Comparison of ENCODE assay signal across 24 cellular contexts in genomic region chr17:39186481-39187002, GRCh38. TPM values are rescaled to one million over a fixed set of nuclear protein-coding genes. Genes with fewer than 3 reads are reported as not detected.
"Had no signal": no experiment of that assay in that cellular context is flagged by ENCODE, and none has a peak within 500 bp of the region (broad histone marks: within the 10 kb centered on the region; RNA-seq: fewer than 3 reads in every experiment).

No MANE protein-coding gene starts in this region.

- H3K4me1 ChIP-seq: left ventricle myocardium inferior, prostate gland, tibial nerve, uterus had no signal

- H3K27ac Mint-ChIP-seq: activated naive CD8-positive, alpha-beta T cell treated with anti-CD3 and anti-CD28 coated beads for 36 hours; activated T-helper 17 cell treated with anti-CD3 and anti-CD28 coated beads, Interleukin-2, amount 50 U/mL, for 72 hours; WTC11 had no signal

- H3K36me3 ChIP-seq: prostate gland, uterus had no signal

- DNase-seq: activated CD4-positive, alpha-beta memory T cell treated with anti-CD3 and anti-CD28 coated beads, Interleukin-2, amount 10 ng/mL, durations not matched to agents 7 days and 5 days; activated CD4-positive, alpha-beta T cell treated with anti-CD3 and anti-CD28 coated beads for 4 hours; activated naive CD4-positive, alpha-beta T cell; activated naive CD8-positive, alpha-beta T cell treated with anti-CD3 and anti-CD28 coated beads for 36 hours; activated T-cell treated with anti-CD3 and anti-CD28 coated beads, Interleukin-2, amount 50 U/mL, for 1 hour; amniotic stem cell; foreskin melanocyte; left ventricle myocardium inferior; mammary epithelial cell; midbrain; right cardiac atrium; stimulated activated CD4-positive, alpha-beta T cell treated with anti-CD3 and anti-CD28 coated beads, Interleukin-2, amount 100 ng/mL, for 24 hours; stimulated activated naive CD8-positive, alpha-beta T cell treated with anti-CD3 and anti-CD28 coated beads, Interleukin-15, Interleukin-2, amounts not matched to agents 100 U/mL and 50 U/mL, for 24 hours; uterus had no signal

- H3K4me3 Mint-ChIP-seq: activated CD4-positive, alpha-beta memory T cell treated with anti-CD3 and anti-CD28 coated beads, Interleukin-2, amount 10 ng/mL, durations not matched to agents 7 days and 5 days; activated naive CD8-positive, alpha-beta T cell treated with anti-CD3 and anti-CD28 coated beads for 36 hours; activated T-helper 17 cell treated with anti-CD3 and anti-CD28 coated beads, Interleukin-2, amount 50 U/mL, for 72 hours; WTC11 had no signal

- H3K27ac ChIP-seq: cardiac muscle cell, left ventricle myocardium inferior, prostate gland, tibial nerve, uterus had no signal

- ATAC-seq: activated T-helper 17 cell treated with anti-CD3 and anti-CD28 coated beads, Interleukin-2, amount 50 U/mL, for 72 hours; right cardiac atrium; stimulated activated naive CD8-positive, alpha-beta T cell treated with anti-CD3 and anti-CD28 coated beads, Interleukin-15, Interleukin-2, amounts not matched to agents 100 U/mL and 50 U/mL, for 24 hours; WTC11 had no signal

- H3K9me3 Mint-ChIP-seq: activated CD4-positive, alpha-beta memory T cell treated with anti-CD3 and anti-CD28 coated beads, Interleukin-2, amount 10 ng/mL, durations not matched to agents 7 days and 5 days; activated naive CD8-positive, alpha-beta T cell treated with anti-CD3 and anti-CD28 coated beads for 36 hours; activated T-helper 17 cell treated with anti-CD3 and anti-CD28 coated beads, Interleukin-2, amount 50 U/mL, for 72 hours; WTC11 had no signal

- H3K9me3 ChIP-seq: left ventricle myocardium inferior, prostate gland, tibial nerve, uterus had no signal

- H3K4me3 ChIP-seq: cardiac muscle cell, left ventricle myocardium inferior, prostate gland, tibial nerve, uterus had no signal

- H3K4me1 Mint-ChIP-seq: activated naive CD8-positive, alpha-beta T cell treated with anti-CD3 and anti-CD28 coated beads for 36 hours; activated T-helper 17 cell treated with anti-CD3 and anti-CD28 coated beads, Interleukin-2, amount 50 U/mL, for 72 hours; WTC11 had no signal

- H3K27me3 Mint-ChIP-seq: activated CD4-positive, alpha-beta memory T cell treated with anti-CD3 and anti-CD28 coated beads, Interleukin-2, amount 10 ng/mL, durations not matched to agents 7 days and 5 days; activated naive CD8-positive, alpha-beta T cell treated with anti-CD3 and anti-CD28 coated beads for 36 hours; activated T-helper 17 cell treated with anti-CD3 and anti-CD28 coated beads, Interleukin-2, amount 50 U/mL, for 72 hours had no signal

RNA-seq across cellular contexts. Expression of gene ARL5C, which starts 20.6 kb away (rescaled TPM):
- total RNA-seq: activated naive CD8-positive, alpha-beta T cell treated with anti-CD3 and anti-CD28 coated beads for 36 hours; activated T-helper 17 cell treated with anti-CD3 and anti-CD28 coated beads, Interleukin-2, amount 50 U/mL, for 72 hours; dermis microvascular lymphatic vessel endothelial cell; epithelial cell of proximal tubule; kidney epithelial cell; left ventricle myocardium inferior; mammary epithelial cell; omental fat pad; prostate gland; right cardiac atrium; tibial nerve; uterus; WTC11 had no signal

RNA-seq across cellular contexts. Expression of gene PLXDC1, which starts 35.1 kb away (rescaled TPM):
- total RNA-seq: dermis microvascular lymphatic vessel endothelial cell, epithelial cell of proximal tubule had no signal

RNA-seq across cellular contexts. Expression of gene STAC2, which starts 39.2 kb away (rescaled TPM):
- total RNA-seq: activated CD4-positive, alpha-beta memory T cell treated with anti-CD3 and anti-CD28 coated beads, Interleukin-2, amount 10 ng/mL, durations not matched to agents 7 days and 5 days; activated T-helper 17 cell treated with anti-CD3 and anti-CD28 coated beads, Interleukin-2, amount 50 U/mL, for 72 hours; dermis microvascular lymphatic vessel endothelial cell; epithelial cell of proximal tubule; kidney epithelial cell; mammary epithelial cell; skeletal muscle tissue had no signal
